Comparison of ENCODE assay signal across 10 cellular contexts in genomic region chr9:33988219-33988890, GRCh38.
DNase-seq lines count a peak whose midpoint lies in the region; ATAC-seq lines count a peak whose summit lies in the region.
"Had no signal": no experiment of that assay in that cellular context is flagged by ENCODE, and none has a peak within 500 bp of the region (broad histone marks: within the 10 kb centered on the region; RNA-seq: fewer than 3 reads in every experiment).

No MANE protein-coding gene starts in this region.

- H3K27me3 Mint-ChIP-seq in activated naive CD4-positive, alpha-beta T cell treated with anti-CD3 and anti-CD28 coated beads for 36 hours (ENCODE audit: low read depth) = no peaks in the 10 kb centered on the region
- H3K27me3 Mint-ChIP-seq in activated naive CD4-positive, alpha-beta T cell treated with anti-CD3 and anti-CD28 coated beads, Interleukin-2, amount 10 ng/mL, durations not matched to agents 7 days and 5 days = no peaks in the 10 kb centered on the region
- no peaks in the 10 kb centered on the region for H3K27me3 Mint-ChIP-seq in activated T-helper 2 cell treated with anti-CD3 and anti-CD28 coated beads, Interferon-gamma antibody, Interleukin-2, Interleukin-4, amounts not matched to agents 10 μg/mL and 5 μg/mL and 100 μg/mL, durations not matched to agents 14 hours and 24 hours and 36 hours (ENCODE audit: low read depth)
- H3K27me3 Mint-ChIP-seq in stimulated activated naive CD8-positive, alpha-beta T cell treated with anti-CD3 and anti-CD28 coated beads, Interleukin-15, amount 100 ng/mL, for 72 hours = no peaks in the 10 kb centered on the region

- H3K27ac Mint-ChIP-seq in activated naive CD4-positive, alpha-beta T cell treated with anti-CD3 and anti-CD28 coated beads for 36 hours = peak overlapping the region; percentile 15
- H3K27ac Mint-ChIP-seq in activated naive CD4-positive, alpha-beta T cell treated with anti-CD3 and anti-CD28 coated beads, Interleukin-2, amount 10 ng/mL, durations not matched to agents 7 days and 5 days = no peak overlapping the region
- peak overlapping the region; percentile 36 for H3K27ac Mint-ChIP-seq in activated T-helper 2 cell treated with anti-CD3 and anti-CD28 coated beads, Interferon-gamma antibody, Interleukin-2, Interleukin-4, amounts not matched to agents 10 μg/mL and 5 μg/mL and 100 μg/mL, durations not matched to agents 14 hours and 24 hours and 36 hours
- H3K27ac Mint-ChIP-seq in stimulated activated naive CD8-positive, alpha-beta T cell treated with anti-CD3 and anti-CD28 coated beads, Interleukin-15, amount 100 ng/mL, for 72 hours = peak overlapping the region; percentile 45 to 85

- H3K36me3 Mint-ChIP-seq in activated naive CD4-positive, alpha-beta T cell treated with anti-CD3 and anti-CD28 coated beads for 36 hours (ENCODE audit: low read depth) = peaks cover 22% of the 10 kb centered on the region
- peaks cover 33% of the 10 kb centered on the region for H3K36me3 Mint-ChIP-seq in activated naive CD4-positive, alpha-beta T cell treated with anti-CD3 and anti-CD28 coated beads, Interleukin-2, amount 10 ng/mL, durations not matched to agents 7 days and 5 days
- peaks cover 52% of the 10 kb centered on the region for H3K36me3 Mint-ChIP-seq in activated T-helper 2 cell treated with anti-CD3 and anti-CD28 coated beads, Interferon-gamma antibody, Interleukin-2, Interleukin-4, amounts not matched to agents 10 μg/mL and 5 μg/mL and 100 μg/mL, durations not matched to agents 14 hours and 24 hours and 36 hours (ENCODE audit: low read depth)

- CTCF ChIA-PET in activated naive CD4-positive, alpha-beta T cell treated with anti-CD3 and anti-CD28 coated beads for 36 hours (lab: Charles Lee) = interaction anchor here (0.5 to 0.6 kb wide), 2 partner anchors 84 to 174 kb away, joined by 3 to 4 read pairs; no protein-coding TSS in a partner anchor
- CTCF ChIA-PET in activated naive CD4-positive, alpha-beta T cell treated with anti-CD3 and anti-CD28 coated beads, Interleukin-2, amount 10 ng/mL, durations not matched to agents 7 days and 5 days (lab: Charles Lee) = no interaction called here

- no peaks in the 10 kb centered on the region for H3K9me3 Mint-ChIP-seq in activated naive CD4-positive, alpha-beta T cell treated with anti-CD3 and anti-CD28 coated beads for 36 hours
- no peaks in the 10 kb centered on the region for H3K9me3 Mint-ChIP-seq in activated naive CD4-positive, alpha-beta T cell treated with anti-CD3 and anti-CD28 coated beads, Interleukin-2, amount 10 ng/mL, durations not matched to agents 7 days and 5 days
- H3K9me3 Mint-ChIP-seq in activated T-helper 2 cell treated with anti-CD3 and anti-CD28 coated beads, Interferon-gamma antibody, Interleukin-2, Interleukin-4, amounts not matched to agents 10 μg/mL and 5 μg/mL and 100 μg/mL, durations not matched to agents 14 hours and 24 hours and 36 hours = no peaks in the 10 kb centered on the region
- no peaks in the 10 kb centered on the region for H3K9me3 Mint-ChIP-seq in stimulated activated naive CD8-positive, alpha-beta T cell treated with anti-CD3 and anti-CD28 coated beads, Interleukin-15, amount 100 ng/mL, for 72 hours

- intact Hi-C loops in activated naive CD4-positive, alpha-beta T cell treated with anti-CD3 and anti-CD28 coated beads for 36 hours (cut with micrococcal nuclease) = no loop called here
- intact Hi-C loops in activated T-helper 2 cell treated with anti-CD3 and anti-CD28 coated beads, Interferon-gamma antibody, Interleukin-2, Interleukin-4, amounts not matched to agents 10 μg/mL and 5 μg/mL and 100 μg/mL, durations not matched to agents 14 hours and 24 hours and 36 hours (cut with micrococcal nuclease) = no loop called here
- intact Hi-C loops in sciatic nerve (cut with DNase I) = no loop called here

- DNase-seq in activated naive CD4-positive, alpha-beta T cell treated with anti-CD3 and anti-CD28 coated beads for 36 hours = peak; percentile 50
- no peak for DNase-seq in activated naive CD4-positive, alpha-beta T cell treated with anti-CD3 and anti-CD28 coated beads, Interleukin-2, amount 10 ng/mL, durations not matched to agents 7 days and 5 days
- DNase-seq in activated T-helper 2 cell treated with anti-CD3 and anti-CD28 coated beads, Interferon-gamma antibody, Interleukin-2, Interleukin-4, amounts not matched to agents 10 μg/mL and 5 μg/mL and 100 μg/mL, durations not matched to agents 14 hours and 24 hours and 36 hours (ENCODE audit: low spot score) = no peak
- peak; percentile 23 to 58 for DNase-seq in stimulated activated naive CD8-positive, alpha-beta T cell treated with anti-CD3 and anti-CD28 coated beads, Interleukin-15, amount 100 ng/mL, for 72 hours
- DNase-seq in cortex of kidney (lab: John Stamatoyannopoulos, UW) (no peak), hippocampal formation (lab: John Stamatoyannopoulos, UW) (no peak), sciatic nerve (ENCODE audit: low spot score) (no peak)
- DNase-seq: activated CD8-positive, alpha-beta memory T cell treated with anti-CD3 and anti-CD28 coated beads, Interleukin-2, amount 50 U/mL, for 4 hours; Kasumi-1 had no signal

- peaks cover 14% of the 10 kb centered on the region for H3K4me1 Mint-ChIP-seq in activated naive CD4-positive, alpha-beta T cell treated with anti-CD3 and anti-CD28 coated beads for 36 hours (ENCODE audit: low read depth)
- H3K4me1 Mint-ChIP-seq in activated naive CD4-positive, alpha-beta T cell treated with anti-CD3 and anti-CD28 coated beads, Interleukin-2, amount 10 ng/mL, durations not matched to agents 7 days and 5 days = peaks cover 10% of the 10 kb centered on the region
- peaks cover 13% of the 10 kb centered on the region for H3K4me1 Mint-ChIP-seq in activated T-helper 2 cell treated with anti-CD3 and anti-CD28 coated beads, Interferon-gamma antibody, Interleukin-2, Interleukin-4, amounts not matched to agents 10 μg/mL and 5 μg/mL and 100 μg/mL, durations not matched to agents 14 hours and 24 hours and 36 hours (ENCODE audit: low read depth)
- peaks cover 16% of the 10 kb centered on the region for H3K4me1 Mint-ChIP-seq in stimulated activated naive CD8-positive, alpha-beta T cell treated with anti-CD3 and anti-CD28 coated beads, Interleukin-15, amount 100 ng/mL, for 72 hours

- peak; percentile 96 for ATAC-seq in HG03060 (IDR thresholded peaks at IDR 0.05; ENCODE audit: low read depth, unreplicated experiment)
- ATAC-seq in stimulated activated naive CD8-positive, alpha-beta T cell treated with anti-CD3 and anti-CD28 coated beads, Interleukin-15, amount 100 ng/mL, for 72 hours = peak; percentile 100
- ATAC-seq in sciatic nerve = no peak

- no peak overlapping the region for H3K4me3 Mint-ChIP-seq in activated naive CD4-positive, alpha-beta T cell treated with anti-CD3 and anti-CD28 coated beads for 36 hours
- no peak overlapping the region for H3K4me3 Mint-ChIP-seq in activated naive CD4-positive, alpha-beta T cell treated with anti-CD3 and anti-CD28 coated beads, Interleukin-2, amount 10 ng/mL, durations not matched to agents 7 days and 5 days
- H3K4me3 Mint-ChIP-seq in activated T-helper 2 cell treated with anti-CD3 and anti-CD28 coated beads, Interferon-gamma antibody, Interleukin-2, Interleukin-4, amounts not matched to agents 10 μg/mL and 5 μg/mL and 100 μg/mL, durations not matched to agents 14 hours and 24 hours and 36 hours (ENCODE audit: low read depth) = no peak overlapping the region
- H3K4me3 Mint-ChIP-seq in stimulated activated naive CD8-positive, alpha-beta T cell treated with anti-CD3 and anti-CD28 coated beads, Interleukin-15, amount 100 ng/mL, for 72 hours = peak overlapping the region in 1 of 2 donors; percentile 0

Comparison
In these comparisons a context has a peak if more than half of its experiments do, and no peak if none do; other contexts are left out.
1. DNase-seq: peak in activated naive CD4-positive, alpha-beta T cell treated with anti-CD3 and anti-CD28 coated beads for 36 hours (single experiment) and stimulated activated naive CD8-positive, alpha-beta T cell treated with anti-CD3 and anti-CD28 coated beads, Interleukin-15, amount 100 ng/mL, for 72 hours (2 of 2); none in activated naive CD4-positive, alpha-beta T cell treated with anti-CD3 and anti-CD28 coated beads, Interleukin-2, amount 10 ng/mL, durations not matched to agents 7 days and 5 days (single experiment), activated T-helper 2 cell treated with anti-CD3 and anti-CD28 coated beads, Interferon-gamma antibody, Interleukin-2, Interleukin-4, amounts not matched to agents 10 μg/mL and 5 μg/mL and 100 μg/mL, durations not matched to agents 14 hours and 24 hours and 36 hours (single experiment), cortex of kidney (single experiment), hippocampal formation (0 of 2) and sciatic nerve (single experiment).